Comparison of ENCODE assay signal across 8 cellular contexts in genomic region chr2:16666453-16666801, GRCh38. TPM values are rescaled to one million over a fixed set of nuclear protein-coding genes. Genes with fewer than 3 reads are reported as not detected.
A peak's percentile ranks its signal among the peaks of the same experiment; 100 is the strongest.
DNase-seq lines count a peak whose midpoint lies in the region; ATAC-seq and TF ChIP-seq lines count a peak whose summit lies in the region.

No MANE protein-coding gene starts in this region.

- WGBS in spleen, 5 donors = 35 to 48% (median 46%) methylated on average over 8 of the region's 8 CpGs

- H3K27ac ChIP-seq in spleen = peak overlapping the region in 3 of 8 donors; percentile 90 to 95 (median 94)

- no peaks in the 10 kb centered on the region for H3K36me3 ChIP-seq in spleen
- H3K36me3 ChIP-seq in BE2C = no peaks in the 10 kb centered on the region

- TF ChIP-seq POLR2A in spleen (IDR thresholded peaks at IDR 0.05) = no peak

- no peak for TF ChIP-seq CTCF in fibroblast of pulmonary artery (IDR thresholded peaks at IDR 0.05; ENCODE audit: low read length, missing control alignments)
- no peak for TF ChIP-seq CTCF in spleen (IDR thresholded peaks at IDR 0.05 in 8 of 11, conservative IDR thresholded peaks at IDR 0.05 in 3 of 11)
- TF ChIP-seq CTCF in BE2C (IDR thresholded peaks at IDR 0.05; ENCODE audit: low read depth, low read length) = no peak

- peak; percentile 13; the same call in 1 of the 3 replicates for ATAC-seq in SK-N-SH treated with all-trans-retinoic acid at 6 μM for 48 hours

- H3K4me1 ChIP-seq in spleen (peaks cover 28 to 52% (median 45%) of the 10 kb centered on the region in 6 donors), BE2C (no peaks in the 10 kb centered on the region)

- DNase-seq in NCI-H146 treated with DMSO at 0.1 percent for 48 hours (lab: John Stamatoyannopoulos, UW; ENCODE audit: unreplicated experiment) (peak; percentile 5), NCI-H146 (lab: John Stamatoyannopoulos, UW) (no peak), fibroblast of pulmonary artery (ENCODE audit: low read depth) (peak; percentile 90), spleen (no peak), BE2C (no peak)
- DNase-seq in activated effector memory CD4-positive, alpha-beta T cell treated with anti-CD3 and anti-CD28 coated beads, Interleukin-2, amount 50 U/mL, for 16 hours = no peak
- no peak for DNase-seq in stimulated activated CD4-positive, alpha-beta T cell treated with anti-CD3 and anti-CD28 coated beads, Interleukin-4, amount 100 ng/mL, for 1 hour

- H3K27me3 ChIP-seq in spleen (replicated peaks in 1 of 7) (peaks cover 0 to 19% (median 0%) of the 10 kb centered on the region in 7 donors), BE2C (peaks cover 25% of the 10 kb centered on the region)

- H3K9me3 ChIP-seq in spleen (no peaks in the 10 kb centered on the region), BE2C (no peaks in the 10 kb centered on the region)

- intact Hi-C loops in spleen (cut with DNase I; ENCODE audit: low total_unique reads) = no loop called here

- H3K4me3 ChIP-seq in fibroblast of pulmonary artery (replicated peaks; ENCODE audit: low read depth, low read length) (peak overlapping the region; percentile 61), spleen (peak overlapping the region in 6 of 8 donors; percentile 44 to 80 (median 70)), BE2C (ENCODE audit: low read depth, low read length) (no peak overlapping the region)

TF ChIP-seq in SK-N-SH treated with all-trans-retinoic acid at 6 μM for 48 hours, 23 proteins besides CTCF, POLR2A, EP300 and RAD21:
- TF ChIP-seq CSRNP3 (CRISPR knock-in tag; IDR thresholded peaks at IDR 0.05) (no peak), ISL1 (CRISPR knock-in tag; IDR thresholded peaks at IDR 0.05) (no peak), TSHZ2 (CRISPR knock-in tag; IDR thresholded peaks at IDR 0.05) (no peak), ZNF8 (CRISPR knock-in tag; IDR thresholded peaks at IDR 0.05) (no peak), ZFP3 (CRISPR knock-in tag; IDR thresholded peaks at IDR 0.05) (no peak), TOX (CRISPR knock-in tag; IDR thresholded peaks at IDR 0.05; ENCODE audit: borderline replicate concordance) (no peak), TCF4 (CRISPR knock-in tag; IDR thresholded peaks at IDR 0.05; ENCODE audit: borderline replicate concordance) (no peak), PATZ1 (CRISPR knock-in tag; IDR thresholded peaks at IDR 0.05; ENCODE audit: borderline replicate concordance) (no peak), SNAI2 (CRISPR knock-in tag; IDR thresholded peaks at IDR 0.05) (no peak), CSDC2 (CRISPR knock-in tag; IDR thresholded peaks at IDR 0.05) (no peak), ARNTL (CRISPR knock-in tag; IDR thresholded peaks at IDR 0.05; ENCODE audit: borderline replicate concordance, low read depth) (no peak), CREB5 (CRISPR knock-in tag; IDR thresholded peaks at IDR 0.05; ENCODE audit: low read depth) (no peak), GLIS3 (CRISPR knock-in tag; IDR thresholded peaks at IDR 0.05) (no peak), ESRRG (CRISPR knock-in tag; IDR thresholded peaks at IDR 0.05) (no peak), POU6F1 (CRISPR knock-in tag; IDR thresholded peaks at IDR 0.05; ENCODE audit: borderline replicate concordance, low read depth) (no peak), RARB (CRISPR knock-in tag; IDR thresholded peaks at IDR 0.05) (no peak), ZNF565 (CRISPR knock-in tag; conservative IDR thresholded peaks at IDR 0.05; ENCODE audit: low read depth) (no peak), BACH2 (CRISPR knock-in tag; IDR thresholded peaks at IDR 0.05; ENCODE audit: borderline replicate concordance) (no peak)

RNA-seq across cellular contexts. Expression of gene CYRIA, which starts 0.8 kb away (rescaled TPM):
- 10 to 100 TPM; 50.5 to 87.9 (median 75.5) TPM for total RNA-seq in spleen
- polyA plus RNA-seq in spleen = 10 to 100 TPM; 11.1 to 16.4 (median 13.2) TPM
- 0.66 TPM for polyA plus RNA-seq in BE2C (2012; ENCODE audit: insufficient read depth, insufficient read length, low read depth)

Comparison
In these comparisons a context has a peak if more than half of its experiments do, and no peak if none do; other contexts are left out.
1. DNase-seq: peak in NCI-H146 treated with DMSO at 0.1 percent for 48 hours (single experiment) and fibroblast of pulmonary artery (single experiment); none in NCI-H146 (single experiment), spleen (single experiment), activated effector memory CD4-positive, alpha-beta T cell treated with anti-CD3 and anti-CD28 coated beads, Interleukin-2, amount 50 U/mL, for 16 hours (single experiment), BE2C (single experiment) and stimulated activated CD4-positive, alpha-beta T cell treated with anti-CD3 and anti-CD28 coated beads, Interleukin-4, amount 100 ng/mL, for 1 hour (single experiment).